In the genomic region with DNA sequence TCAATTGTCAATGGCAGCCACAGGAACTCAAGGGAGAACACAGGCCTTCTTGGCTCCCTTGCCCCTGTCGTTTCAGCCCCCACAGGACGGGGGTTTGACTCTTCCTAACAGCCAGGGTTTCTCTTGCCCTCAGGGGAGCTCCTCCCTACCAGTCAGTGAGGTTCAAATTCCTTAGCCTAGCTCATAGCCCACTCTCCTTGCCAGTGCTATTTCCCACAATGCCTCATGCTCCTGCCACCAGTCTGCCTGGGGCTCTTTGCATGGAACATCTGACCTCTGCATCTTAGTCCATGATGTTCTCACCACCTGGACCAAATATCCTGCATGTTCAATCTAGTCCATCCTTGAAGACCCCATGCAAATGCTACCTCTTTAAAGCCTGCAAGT, we compare ENCODE assay signal across 14 cellular contexts.
DNase-seq lines count a peak whose midpoint lies in the region; ATAC-seq and TF ChIP-seq lines count a peak whose summit lies in the region.
"Had no signal": no experiment of that assay in that cellular context is flagged by ENCODE, and none has a peak within 500 bp of the region (broad histone marks: within the 10 kb centered on the region; RNA-seq: fewer than 3 reads in every experiment).

No MANE protein-coding gene starts in this region.

- H3K36me3 ChIP-seq in PC-3 (ENCODE audit: low read depth, low read length) = no peaks in the 10 kb centered on the region
- H3K36me3 ChIP-seq in osteoblast (ENCODE audit: insufficient read depth, low read length) = no peaks in the 10 kb centered on the region
- H3K36me3 ChIP-seq: BE2C, colonic mucosa, HAP-1 had no signal

- H3K9me3 ChIP-seq in AG04450 (ENCODE audit: control insufficient read depth, insufficient read depth, low read length) (no peaks in the 10 kb centered on the region), PC-3 (ENCODE audit: low read length) (no peaks in the 10 kb centered on the region), osteoblast (ENCODE audit: low read depth, low read length) (no peaks in the 10 kb centered on the region)
- H3K9me3 ChIP-seq: BE2C, colonic mucosa, HAP-1 had no signal

- H3K27me3 ChIP-seq in AG04450 (ENCODE audit: control insufficient read depth, insufficient read depth, low read length) (no peaks in the 10 kb centered on the region), PC-3 (ENCODE audit: low read length) (no peaks in the 10 kb centered on the region), dorsolateral prefrontal cortex (no peaks in the 10 kb centered on the region), osteoblast (ENCODE audit: insufficient read depth, low read length) (no peaks in the 10 kb centered on the region)
- H3K27me3 ChIP-seq: colonic mucosa had no signal

- H3K9me3 Mint-ChIP-seq in activated T-cell treated with anti-CD3 and anti-CD28 coated beads, Interleukin-2, amount 50 U/mL, for 24 hours = no peaks in the 10 kb centered on the region

- H3K4me3 Mint-ChIP-seq in activated T-cell treated with anti-CD3 and anti-CD28 coated beads, Interleukin-2, amount 50 U/mL, for 24 hours = no peak overlapping the region

- no peaks in the 10 kb centered on the region for H3K9me2 ChIP-seq in PC-3 (replicated peaks; ENCODE audit: low read length)

- peaks cover 24% of the 10 kb centered on the region for H3K4me1 Mint-ChIP-seq in activated T-cell treated with anti-CD3 and anti-CD28 coated beads, Interleukin-2, amount 50 U/mL, for 24 hours (ENCODE audit: low read depth)

- peak overlapping the region; percentile 10; the same call in 1 of the 2 replicates for H3K9ac ChIP-seq in PC-3 (ENCODE audit: low read length)

- no peak for ATAC-seq in PC-3
- no peak for ATAC-seq in GM19467 (IDR thresholded peaks at IDR 0.05; ENCODE audit: unreplicated experiment)
- no peak for ATAC-seq in HG02763 (IDR thresholded peaks at IDR 0.05; ENCODE audit: unreplicated experiment)

- no peak overlapping the region for H3K27ac Mint-ChIP-seq in activated T-cell treated with anti-CD3 and anti-CD28 coated beads, Interleukin-2, amount 50 U/mL, for 24 hours

- H3K4me3 ChIP-seq in AG04450 (ENCODE audit: low read depth, low read length) = no peak overlapping the region
- 0 out of 2 replicates have a peak overlapping the region, but pooled peaks have one; percentile 9 for H3K4me3 ChIP-seq in PC-3 (ENCODE audit: low read length)
- H3K4me3 ChIP-seq in dorsolateral prefrontal cortex = no peak overlapping the region
- H3K4me3 ChIP-seq in osteoblast (ENCODE audit: insufficient read depth, low read length) = peak overlapping the region; percentile 5
- H3K4me3 ChIP-seq: colonic mucosa, HAP-1 had no signal

- POLR2A ChIA-PET in AG04450 (lab: Yijun Ruan, JAX) (interaction anchor here (1.2 kb wide), 1 partner anchor 78 kb away, joined by 10 read pairs; a partner anchor contains a TSS), PC-3 (lab: Charles Lee; ENCODE audit: unreplicated experiment) (no interaction called here)

- intact Hi-C loops in PC-3 (cut with micrococcal nuclease) (no loop called here), dorsolateral prefrontal cortex (cut with DNase I) (loop anchor here in 1 of 2 donors (5.0 to 10.0 kb wide), 2 partner anchors 117 to 310 kb away; a partner anchor contains a TSS)

- no peaks in the 10 kb centered on the region for H3K27me3 Mint-ChIP-seq in activated T-cell treated with anti-CD3 and anti-CD28 coated beads, Interleukin-2, amount 50 U/mL, for 24 hours

- CTCF ChIA-PET in AG04450 (lab: Charles Lee) (interaction anchor here (1.1 kb wide), 1 partner anchor 47 kb away, joined by 3 read pairs; no protein-coding TSS in a partner anchor), PC-3 (lab: Charles Lee) (interaction anchor here (0.6 kb wide), 1 partner anchor 189 kb away, joined by 5 read pairs; no protein-coding TSS in a partner anchor)

- no peaks in the 10 kb centered on the region for H3K36me3 Mint-ChIP-seq in activated T-cell treated with anti-CD3 and anti-CD28 coated beads, Interleukin-2, amount 50 U/mL, for 24 hours (ENCODE audit: low read depth)

- no peak overlapping the region for H2AFZ ChIP-seq in PC-3 (ENCODE audit: low read length)
- H2AFZ ChIP-seq in osteoblast (ENCODE audit: low read length) = no peak overlapping the region

- H3K27ac ChIP-seq in AG04450 (ENCODE audit: low read depth, low read length) (peak overlapping the region; percentile 91), PC-3 (ENCODE audit: low read length) (peak overlapping the region; percentile 100), dorsolateral prefrontal cortex (peak overlapping the region in 52 of 59 donors; percentile 11 to 99 (median 90)), osteoblast (ENCODE audit: low read depth, low read length) (peak overlapping the region; percentile 98)

- TSS peak; percentile 16 for BruUV-seq in PC-3 (replicated peaks; lab: Mats Ljungman, UMichigan)

- no peaks in the 10 kb centered on the region for H4K20me1 ChIP-seq in PC-3 (ENCODE audit: low read length)
- no peaks in the 10 kb centered on the region for H4K20me1 ChIP-seq in osteoblast (ENCODE audit: insufficient read depth, low read length)

- H3K4me1 ChIP-seq in PC-3 (ENCODE audit: insufficient read depth, low read length) = peaks cover 73% of the 10 kb centered on the region
- peaks cover 76% of the 10 kb centered on the region for H3K4me1 ChIP-seq in osteoblast (ENCODE audit: insufficient read depth, low read length)
- H3K4me1 ChIP-seq: BE2C had no signal

- no peak for TF ChIP-seq CTCF in AG04450 (IDR thresholded peaks at IDR 0.05; ENCODE audit: low read depth, low read length)
- TF ChIP-seq CTCF in PC-3 (conservative IDR thresholded peaks at IDR 0.05; ENCODE audit: low read depth, low read length) = no peak
- no peak for TF ChIP-seq CTCF in dorsolateral prefrontal cortex (IDR thresholded peaks at IDR 0.05 in 54 of 56, conservative IDR thresholded peaks at IDR 0.05 in 2 of 56; ENCODE audit: low read depth in 1 of 56, partially characterized antibody in 56 of 56)
- no peak for TF ChIP-seq CTCF in osteoblast (IDR thresholded peaks at IDR 0.05; ENCODE audit: extremely low read depth, low read depth, low read length)

- peaks cover 87% of the 10 kb centered on the region for H3K79me2 ChIP-seq in PC-3 (ENCODE audit: low read length)
- peaks cover 68% of the 10 kb centered on the region for H3K79me2 ChIP-seq in osteoblast (ENCODE audit: insufficient read depth, low read length)

- peaks cover 8% of the 10 kb centered on the region for H3F3A ChIP-seq in PC-3 (ENCODE audit: low read length, unreplicated experiment)

- DNase-seq in AG04450 (ENCODE audit: low read depth, low spot score) (no peak), PC-3 (peak; percentile 60), dorsolateral prefrontal cortex (no peak), osteoblast (ENCODE audit: insufficient read length, low spot score, missing footprints) (peak; percentile 78), COLO668 (lab: John Stamatoyannopoulos, UW; ENCODE audit: unreplicated experiment) (no peak)
- no peak for DNase-seq in activated T-cell treated with anti-CD3 and anti-CD28 coated beads, Interleukin-2, amount 50 U/mL, for 24 hours
- DNase-seq: activated CD4-positive, alpha-beta T cell treated with anti-CD3 and anti-CD28 coated beads for 48 hours; activated effector memory CD4-positive, alpha-beta T cell treated with anti-CD3 and anti-CD28 coated beads, Interleukin-2, amount 50 U/mL, for 16 hours; BE2C; colonic mucosa; stimulated activated CD8-positive, alpha-beta memory T cell treated with anti-CD3 and anti-CD28 coated beads, Interleukin-4, amount 100 ng/mL, for 48 hours had no signal

- H3K4me2 ChIP-seq in PC-3 (ENCODE audit: low read length) = peak overlapping the region; percentile 80
- peak overlapping the region; percentile 81 for H3K4me2 ChIP-seq in osteoblast (ENCODE audit: insufficient read depth, low read length)

Comparison
In these comparisons a context has a peak if more than half of its experiments do, and no peak if none do; other contexts are left out.
1. DNase-seq: peak in PC-3 (single experiment) and osteoblast (single experiment); none in AG04450 (single experiment), dorsolateral prefrontal cortex (0 of 10), activated T-cell treated with anti-CD3 and anti-CD28 coated beads, Interleukin-2, amount 50 U/mL, for 24 hours (single experiment) and COLO668 (single experiment).
2. H3K4me3 ChIP-seq: peak in PC-3 (single experiment) and osteoblast (single experiment); none in AG04450 (single experiment) and dorsolateral prefrontal cortex (0 of 59).
3. Peak in every context shown above with its lines, with median percentiles within 50 percentile points of each other: H3K27ac ChIP-seq.